In genomic region chr2:152349416-152349815, GRCh38 we compare ENCODE assay signal across 28 cellular contexts.
"Had no signal": no experiment of that assay in that cellular context is flagged by ENCODE, and none has a peak within 500 bp of the region (broad histone marks: within the 10 kb centered on the region; RNA-seq: fewer than 3 reads in every experiment).

No MANE protein-coding gene starts in this region.

- H3K4me1 ChIP-seq: lower lobe of right lung had no signal

- H3K36me3 Mint-ChIP-seq: immature natural killer cell; memory B cell; natural killer cell; stimulated activated naive B cell treated with anti-CD40 and anti-IgM and Interleukin-4, amounts not matched to agents 10 μg/mL and 1 μg/mL and 100 μg/mL, for 72 hours had no signal

- H3K27ac Mint-ChIP-seq: immature natural killer cell; memory B cell; natural killer cell; stimulated activated naive B cell treated with anti-CD40 and anti-IgM and Interleukin-4, amounts not matched to agents 10 μg/mL and 1 μg/mL and 100 μg/mL, for 72 hours; stimulated activated naive CD8-positive, alpha-beta T cell treated with anti-CD3 and anti-CD28 coated beads, Interleukin-15, Interleukin-2, amounts not matched to agents 100 ng/mL and 50 ng/mL, for 24 hours had no signal

- H3K4me3 ChIP-seq: coronary artery, gastroesophageal sphincter, heart right ventricle, lower lobe of right lung, ovary, psoas muscle, suprapubic skin, thyroid gland, vagina had no signal

- H3K27me3 Mint-ChIP-seq: memory B cell; stimulated activated naive CD8-positive, alpha-beta T cell treated with anti-CD3 and anti-CD28 coated beads, Interleukin-15, Interleukin-2, amounts not matched to agents 100 ng/mL and 50 ng/mL, for 24 hours had no signal

- ATAC-seq: gastroesophageal sphincter; heart right ventricle; left ventricle myocardium superior; lower lobe of right lung; natural killer cell; psoas muscle; right cardiac atrium; stimulated activated naive B cell treated with anti-CD40 and anti-IgM and Interleukin-4, amounts not matched to agents 10 μg/mL and 1 μg/mL and 100 μg/mL, for 72 hours had no signal

- DNase-seq: dermis blood vessel endothelial cell; effector CD4-positive, alpha-beta T cell; glutamatergic neuron; heart right ventricle; hippocampal formation; immature natural killer cell; islet precursor cell; kidney glomerular epithelial cell; left ventricle myocardium superior; lower lobe of right lung; natural killer cell; occipital lobe; ovary; posterior cingulate gyrus; psoas muscle; right cardiac atrium; small intestine; stimulated activated CD4-positive, alpha-beta T cell treated with anti-CD3 and anti-CD28 coated beads, Interleukin-15, amount 100 ng/mL, for 24 hours; stimulated activated CD4-positive, alpha-beta T cell treated with anti-CD3 and anti-CD28 coated beads, Interleukin-2, amount 100 ng/mL, for 48 hours; stimulated activated naive B cell treated with anti-CD40 and anti-IgM and Interleukin-4, amounts not matched to agents 10 μg/mL and 1 μg/mL and 100 μg/mL, for 72 hours; thyroid gland; trophoblast cell had no signal

- H3K9me3 Mint-ChIP-seq: immature natural killer cell; memory B cell; natural killer cell; stimulated activated naive CD8-positive, alpha-beta T cell treated with anti-CD3 and anti-CD28 coated beads, Interleukin-15, Interleukin-2, amounts not matched to agents 100 ng/mL and 50 ng/mL, for 24 hours had no signal

- H3K4me1 Mint-ChIP-seq: immature natural killer cell; memory B cell; natural killer cell; stimulated activated naive B cell treated with anti-CD40 and anti-IgM and Interleukin-4, amounts not matched to agents 10 μg/mL and 1 μg/mL and 100 μg/mL, for 72 hours had no signal

- H3K36me3 ChIP-seq: gastroesophageal sphincter, lower lobe of right lung, ovary, suprapubic skin, thyroid gland, vagina had no signal

- H3K27me3 ChIP-seq: gastroesophageal sphincter, heart right ventricle, ovary, suprapubic skin, thyroid gland, vagina had no signal

- H3K27ac ChIP-seq: coronary artery, gastroesophageal sphincter, heart right ventricle, lower lobe of right lung, ovary, psoas muscle, suprapubic skin, thyroid gland, vagina had no signal

- H3K9me3 ChIP-seq: gastroesophageal sphincter, heart right ventricle, lower lobe of right lung, ovary, psoas muscle, suprapubic skin, thyroid gland, vagina had no signal

- H3K4me3 Mint-ChIP-seq: immature natural killer cell; memory B cell; natural killer cell; stimulated activated naive B cell treated with anti-CD40 and anti-IgM and Interleukin-4, amounts not matched to agents 10 μg/mL and 1 μg/mL and 100 μg/mL, for 72 hours; stimulated activated naive CD8-positive, alpha-beta T cell treated with anti-CD3 and anti-CD28 coated beads, Interleukin-15, Interleukin-2, amounts not matched to agents 100 ng/mL and 50 ng/mL, for 24 hours had no signal
